Comparison of ENCODE assay signal across 1 cellular context in the genomic region with DNA sequence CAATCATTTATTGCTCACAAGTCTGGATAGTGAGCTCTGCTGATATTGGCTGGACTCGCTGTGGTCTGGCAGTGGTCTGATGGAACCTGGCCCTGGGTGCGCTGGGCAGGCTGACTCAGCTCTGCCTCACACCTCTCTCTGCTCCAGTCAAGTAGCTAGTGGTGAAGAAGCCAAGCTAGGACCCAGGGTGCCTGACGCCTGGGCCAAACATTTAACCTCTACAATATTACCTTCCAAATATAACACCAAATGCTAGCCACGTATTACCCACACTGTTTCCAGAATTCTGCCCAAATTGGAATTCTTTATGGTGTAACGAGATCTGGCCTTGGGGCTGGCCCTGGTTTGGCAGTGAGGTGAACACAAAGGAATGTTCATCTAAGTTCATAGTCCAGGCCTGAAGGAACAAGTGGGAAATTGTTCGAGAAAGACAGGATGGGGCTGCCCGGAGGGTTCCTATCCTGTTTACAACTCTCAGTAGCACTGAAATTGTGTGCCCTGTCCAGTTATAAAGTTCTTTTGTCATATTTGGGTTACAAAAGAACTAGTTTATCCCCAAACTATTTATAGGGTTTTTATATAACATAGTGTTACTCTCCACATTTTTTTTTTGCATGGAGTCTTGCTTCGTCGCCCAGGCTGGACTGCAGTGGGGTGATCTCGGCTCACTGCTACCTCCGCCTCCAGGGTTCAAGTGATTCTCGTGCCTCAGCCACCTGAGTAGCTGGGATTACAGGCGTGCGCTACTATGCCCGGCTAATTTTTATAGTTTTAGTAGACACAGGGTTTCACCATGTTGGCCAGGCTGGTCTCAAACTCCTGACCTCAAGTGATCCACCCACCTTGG.
TF ChIP-seq lines count a peak whose summit lies in the region.

No MANE protein-coding gene starts in this region.

TF ChIP-seq in HepG2, 621 proteins besides CTCF, POLR2A, EP300 and RAD21 (continued from another document and continues in another):
- TF ChIP-seq, protein P1, sequence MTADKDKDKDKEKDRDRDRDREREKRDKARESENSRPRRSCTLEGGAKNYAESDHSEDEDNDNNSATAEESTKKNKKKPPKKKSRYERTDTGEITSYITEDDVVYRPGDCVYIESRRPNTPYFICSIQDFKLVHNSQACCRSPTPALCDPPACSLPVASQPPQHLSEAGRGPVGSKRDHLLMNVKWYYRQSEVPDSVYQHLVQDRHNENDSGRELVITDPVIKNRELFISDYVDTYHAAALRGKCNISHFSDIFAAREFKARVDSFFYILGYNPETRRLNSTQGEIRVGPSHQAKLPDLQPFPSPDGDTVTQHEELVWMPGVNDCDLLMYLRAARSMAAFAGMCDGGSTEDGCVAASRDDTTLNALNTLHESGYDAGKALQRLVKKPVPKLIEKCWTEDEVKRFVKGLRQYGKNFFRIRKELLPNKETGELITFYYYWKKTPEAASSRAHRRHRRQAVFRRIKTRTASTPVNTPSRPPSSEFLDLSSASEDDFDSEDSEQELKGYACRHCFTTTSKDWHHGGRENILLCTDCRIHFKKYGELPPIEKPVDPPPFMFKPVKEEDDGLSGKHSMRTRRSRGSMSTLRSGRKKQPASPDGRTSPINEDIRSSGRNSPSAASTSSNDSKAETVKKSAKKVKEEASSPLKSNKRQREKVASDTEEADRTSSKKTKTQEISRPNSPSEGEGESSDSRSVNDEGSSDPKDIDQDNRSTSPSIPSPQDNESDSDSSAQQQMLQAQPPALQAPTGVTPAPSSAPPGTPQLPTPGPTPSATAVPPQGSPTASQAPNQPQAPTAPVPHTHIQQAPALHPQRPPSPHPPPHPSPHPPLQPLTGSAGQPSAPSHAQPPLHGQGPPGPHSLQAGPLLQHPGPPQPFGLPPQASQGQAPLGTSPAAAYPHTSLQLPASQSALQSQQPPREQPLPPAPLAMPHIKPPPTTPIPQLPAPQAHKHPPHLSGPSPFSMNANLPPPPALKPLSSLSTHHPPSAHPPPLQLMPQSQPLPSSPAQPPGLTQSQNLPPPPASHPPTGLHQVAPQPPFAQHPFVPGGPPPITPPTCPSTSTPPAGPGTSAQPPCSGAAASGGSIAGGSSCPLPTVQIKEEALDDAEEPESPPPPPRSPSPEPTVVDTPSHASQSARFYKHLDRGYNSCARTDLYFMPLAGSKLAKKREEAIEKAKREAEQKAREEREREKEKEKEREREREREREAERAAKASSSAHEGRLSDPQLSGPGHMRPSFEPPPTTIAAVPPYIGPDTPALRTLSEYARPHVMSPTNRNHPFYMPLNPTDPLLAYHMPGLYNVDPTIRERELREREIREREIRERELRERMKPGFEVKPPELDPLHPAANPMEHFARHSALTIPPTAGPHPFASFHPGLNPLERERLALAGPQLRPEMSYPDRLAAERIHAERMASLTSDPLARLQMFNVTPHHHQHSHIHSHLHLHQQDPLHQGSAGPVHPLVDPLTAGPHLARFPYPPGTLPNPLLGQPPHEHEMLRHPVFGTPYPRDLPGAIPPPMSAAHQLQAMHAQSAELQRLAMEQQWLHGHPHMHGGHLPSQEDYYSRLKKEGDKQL (CRISPR knock-in tag; IDR thresholded peaks at IDR 0.05; ENCODE audit: low read depth): no peak
- TF ChIP-seq ZNF777 (CRISPR knock-in tag; IDR thresholded peaks at IDR 0.05) (no peak), ZBTB7A (CRISPR knock-in tag; IDR thresholded peaks at IDR 0.05) (no peak), ZMYM2 (CRISPR knock-in tag; IDR thresholded peaks at IDR 0.05) (0 out of 2 replicates have a peak, but pooled peaks have one; percentile 42), CCAR2 (optimal IDR thresholded peaks at IDR 0.05; ENCODE audit: low read depth, low read length) (no peak), ZKSCAN5 (CRISPR knock-in tag; IDR thresholded peaks at IDR 0.05) (no peak), PHB2 (IDR thresholded peaks at IDR 0.05; ENCODE audit: partially characterized antibody) (no peak), KAT2B (IDR thresholded peaks at IDR 0.05; ENCODE audit: borderline replicate concordance, low read depth, low read length) (no peak), PLRG1 (conservative IDR thresholded peaks at IDR 0.05) (no peak), ZNF570 (CRISPR knock-in tag; IDR thresholded peaks at IDR 0.05; ENCODE audit: borderline replicate concordance) (no peak), SIN3B (IDR thresholded peaks at IDR 0.05; ENCODE audit: low read length) (no peak), SRSF9 (IDR thresholded peaks at IDR 0.05; ENCODE audit: borderline replicate concordance, insufficient read depth, low read depth, low read length, poor library complexity, severe bottlenecking) (no peak), SKI (IDR thresholded peaks at IDR 0.05; ENCODE audit: partially characterized antibody) (no peak)
- TF ChIP-seq, protein P2, sequence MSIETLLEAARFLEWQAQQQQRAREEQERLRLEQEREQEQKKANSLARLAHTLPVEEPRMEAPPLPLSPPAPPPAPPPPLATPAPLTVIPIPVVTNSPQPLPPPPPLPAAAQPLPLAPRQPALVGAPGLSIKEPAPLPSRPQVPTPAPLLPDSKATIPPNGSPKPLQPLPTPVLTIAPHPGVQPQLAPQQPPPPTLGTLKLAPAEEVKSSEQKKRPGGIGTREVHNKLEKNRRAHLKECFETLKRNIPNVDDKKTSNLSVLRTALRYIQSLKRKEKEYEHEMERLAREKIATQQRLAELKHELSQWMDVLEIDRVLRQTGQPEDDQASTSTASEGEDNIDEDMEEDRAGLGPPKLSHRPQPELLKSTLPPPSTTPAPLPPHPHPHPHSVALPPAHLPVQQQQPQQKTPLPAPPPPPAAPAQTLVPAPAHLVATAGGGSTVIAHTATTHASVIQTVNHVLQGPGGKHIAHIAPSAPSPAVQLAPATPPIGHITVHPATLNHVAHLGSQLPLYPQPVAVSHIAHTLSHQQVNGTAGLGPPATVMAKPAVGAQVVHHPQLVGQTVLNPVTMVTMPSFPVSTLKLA (IDR thresholded peaks at IDR 0.05): no peak
- TF ChIP-seq, protein P3, sequence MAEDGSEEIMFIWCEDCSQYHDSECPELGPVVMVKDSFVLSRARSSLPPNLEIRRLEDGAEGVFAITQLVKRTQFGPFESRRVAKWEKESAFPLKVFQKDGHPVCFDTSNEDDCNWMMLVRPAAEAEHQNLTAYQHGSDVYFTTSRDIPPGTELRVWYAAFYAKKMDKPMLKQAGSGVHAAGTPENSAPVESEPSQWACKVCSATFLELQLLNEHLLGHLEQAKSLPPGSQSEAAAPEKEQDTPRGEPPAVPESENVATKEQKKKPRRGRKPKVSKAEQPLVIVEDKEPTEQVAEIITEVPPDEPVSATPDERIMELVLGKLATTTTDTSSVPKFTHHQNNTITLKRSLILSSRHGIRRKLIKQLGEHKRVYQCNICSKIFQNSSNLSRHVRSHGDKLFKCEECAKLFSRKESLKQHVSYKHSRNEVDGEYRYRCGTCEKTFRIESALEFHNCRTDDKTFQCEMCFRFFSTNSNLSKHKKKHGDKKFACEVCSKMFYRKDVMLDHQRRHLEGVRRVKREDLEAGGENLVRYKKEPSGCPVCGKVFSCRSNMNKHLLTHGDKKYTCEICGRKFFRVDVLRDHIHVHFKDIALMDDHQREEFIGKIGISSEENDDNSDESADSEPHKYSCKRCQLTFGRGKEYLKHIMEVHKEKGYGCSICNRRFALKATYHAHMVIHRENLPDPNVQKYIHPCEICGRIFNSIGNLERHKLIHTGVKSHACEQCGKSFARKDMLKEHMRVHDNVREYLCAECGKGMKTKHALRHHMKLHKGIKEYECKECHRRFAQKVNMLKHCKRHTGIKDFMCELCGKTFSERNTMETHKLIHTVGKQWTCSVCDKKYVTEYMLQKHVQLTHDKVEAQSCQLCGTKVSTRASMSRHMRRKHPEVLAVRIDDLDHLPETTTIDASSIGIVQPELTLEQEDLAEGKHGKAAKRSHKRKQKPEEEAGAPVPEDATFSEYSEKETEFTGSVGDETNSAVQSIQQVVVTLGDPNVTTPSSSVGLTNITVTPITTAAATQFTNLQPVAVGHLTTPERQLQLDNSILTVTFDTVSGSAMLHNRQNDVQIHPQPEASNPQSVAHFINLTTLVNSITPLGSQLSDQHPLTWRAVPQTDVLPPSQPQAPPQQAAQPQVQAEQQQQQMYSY (CRISPR knock-in tag; IDR thresholded peaks at IDR 0.05): no peak
- TF ChIP-seq, protein P4, sequence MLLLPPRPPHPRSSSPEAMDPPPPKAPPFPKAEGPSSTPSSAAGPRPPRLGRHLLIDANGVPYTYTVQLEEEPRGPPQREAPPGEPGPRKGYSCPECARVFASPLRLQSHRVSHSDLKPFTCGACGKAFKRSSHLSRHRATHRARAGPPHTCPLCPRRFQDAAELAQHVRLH (CRISPR knock-in tag; IDR thresholded peaks at IDR 0.05; ENCODE audit: borderline replicate concordance, low read depth): no peak
- TF ChIP-seq, protein P5, sequence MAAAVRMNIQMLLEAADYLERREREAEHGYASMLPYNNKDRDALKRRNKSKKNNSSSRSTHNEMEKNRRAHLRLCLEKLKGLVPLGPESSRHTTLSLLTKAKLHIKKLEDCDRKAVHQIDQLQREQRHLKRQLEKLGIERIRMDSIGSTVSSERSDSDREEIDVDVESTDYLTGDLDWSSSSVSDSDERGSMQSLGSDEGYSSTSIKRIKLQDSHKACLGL (CRISPR knock-in tag; IDR thresholded peaks at IDR 0.05): no peak
- TF ChIP-seq, protein P6, sequence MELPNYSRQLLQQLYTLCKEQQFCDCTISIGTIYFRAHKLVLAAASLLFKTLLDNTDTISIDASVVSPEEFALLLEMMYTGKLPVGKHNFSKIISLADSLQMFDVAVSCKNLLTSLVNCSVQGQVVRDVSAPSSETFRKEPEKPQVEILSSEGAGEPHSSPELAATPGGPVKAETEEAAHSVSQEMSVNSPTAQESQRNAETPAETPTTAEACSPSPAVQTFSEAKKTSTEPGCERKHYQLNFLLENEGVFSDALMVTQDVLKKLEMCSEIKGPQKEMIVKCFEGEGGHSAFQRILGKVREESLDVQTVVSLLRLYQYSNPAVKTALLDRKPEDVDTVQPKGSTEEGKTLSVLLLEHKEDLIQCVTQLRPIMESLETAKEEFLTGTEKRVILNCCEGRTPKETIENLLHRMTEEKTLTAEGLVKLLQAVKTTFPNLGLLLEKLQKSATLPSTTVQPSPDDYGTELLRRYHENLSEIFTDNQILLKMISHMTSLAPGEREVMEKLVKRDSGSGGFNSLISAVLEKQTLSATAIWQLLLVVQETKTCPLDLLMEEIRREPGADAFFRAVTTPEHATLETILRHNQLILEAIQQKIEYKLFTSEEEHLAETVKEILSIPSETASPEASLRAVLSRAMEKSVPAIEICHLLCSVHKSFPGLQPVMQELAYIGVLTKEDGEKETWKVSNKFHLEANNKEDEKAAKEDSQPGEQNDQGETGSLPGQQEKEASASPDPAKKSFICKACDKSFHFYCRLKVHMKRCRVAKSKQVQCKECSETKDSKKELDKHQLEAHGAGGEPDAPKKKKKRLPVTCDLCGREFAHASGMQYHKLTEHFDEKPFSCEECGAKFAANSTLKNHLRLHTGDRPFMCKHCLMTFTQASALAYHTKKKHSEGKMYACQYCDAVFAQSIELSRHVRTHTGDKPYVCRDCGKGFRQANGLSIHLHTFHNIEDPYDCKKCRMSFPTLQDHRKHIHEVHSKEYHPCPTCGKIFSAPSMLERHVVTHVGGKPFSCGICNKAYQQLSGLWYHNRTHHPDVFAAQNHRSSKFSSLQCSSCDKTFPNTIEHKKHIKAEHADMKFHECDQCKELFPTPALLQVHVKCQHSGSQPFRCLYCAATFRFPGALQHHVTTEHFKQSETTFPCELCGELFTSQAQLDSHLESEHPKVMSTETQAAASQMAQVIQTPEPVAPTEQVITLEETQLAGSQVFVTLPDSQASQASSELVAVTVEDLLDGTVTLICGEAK (IDR thresholded peaks at IDR 0.05): peak; percentile 28; the same call in 1 of the 2 replicates
- TF ChIP-seq, protein P6 (CRISPR knock-in tag; IDR thresholded peaks at IDR 0.05): 0 out of 2 replicates have a peak, but pooled peaks have one; percentile 36
- TF ChIP-seq, protein P7, sequence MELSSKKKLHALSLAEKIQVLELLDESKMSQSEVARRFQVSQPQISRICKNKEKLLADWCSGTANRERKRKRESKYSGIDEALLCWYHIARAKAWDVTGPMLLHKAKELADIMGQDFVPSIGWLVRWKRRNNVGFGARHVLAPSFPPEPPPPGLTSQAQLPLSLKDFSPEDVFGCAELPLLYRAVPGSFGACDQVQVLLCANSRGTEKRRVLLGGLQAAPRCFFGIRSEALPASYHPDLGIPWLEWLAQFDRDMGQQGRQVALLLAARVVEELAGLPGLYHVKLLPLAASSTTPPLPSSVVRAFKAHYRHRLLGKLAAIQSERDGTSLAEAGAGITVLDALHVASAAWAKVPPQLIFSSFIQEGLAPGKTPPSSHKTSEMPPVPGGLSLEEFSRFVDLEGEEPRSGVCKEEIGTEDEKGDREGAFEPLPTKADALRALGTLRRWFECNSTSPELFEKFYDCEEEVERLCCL (CRISPR knock-in tag; IDR thresholded peaks at IDR 0.05; ENCODE audit: borderline replicate concordance): no peak
- TF ChIP-seq, protein P8, sequence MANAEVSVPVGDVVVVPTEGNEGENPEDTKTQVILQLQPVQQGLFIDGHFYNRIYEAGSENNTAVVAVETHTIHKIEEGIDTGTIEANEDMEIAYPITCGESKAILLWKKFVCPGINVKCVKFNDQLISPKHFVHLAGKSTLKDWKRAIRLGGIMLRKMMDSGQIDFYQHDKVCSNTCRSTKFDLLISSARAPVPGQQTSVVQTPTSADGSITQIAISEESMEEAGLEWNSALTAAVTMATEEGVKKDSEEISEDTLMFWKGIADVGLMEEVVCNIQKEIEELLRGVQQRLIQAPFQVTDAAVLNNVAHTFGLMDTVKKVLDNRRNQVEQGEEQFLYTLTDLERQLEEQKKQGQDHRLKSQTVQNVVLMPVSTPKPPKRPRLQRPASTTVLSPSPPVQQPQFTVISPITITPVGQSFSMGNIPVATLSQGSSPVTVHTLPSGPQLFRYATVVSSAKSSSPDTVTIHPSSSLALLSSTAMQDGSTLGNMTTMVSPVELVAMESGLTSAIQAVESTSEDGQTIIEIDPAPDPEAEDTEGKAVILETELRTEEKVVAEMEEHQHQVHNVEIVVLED (CRISPR knock-in tag; IDR thresholded peaks at IDR 0.05; ENCODE audit: borderline replicate concordance): no peak
